ENCODE assay signal across 8 cellular contexts in genomic region chr2:62706721-62707516, GRCh38. TPM values are rescaled to one million over a fixed set of nuclear protein-coding genes. Genes with fewer than 3 reads are reported as not detected.
DNase-seq lines count a peak whose midpoint lies in the region; ATAC-seq and TF ChIP-seq lines count a peak whose summit lies in the region.

No MANE protein-coding gene starts in this region.

- H3K4me3 Mint-ChIP-seq in activated naive CD8-positive, alpha-beta T cell treated with anti-CD3 and anti-CD28 coated beads, Interleukin-2, amount 10 ng/mL, durations not matched to agents 7 days and 5 days: peak overlapping the region; percentile 85

- TF ChIP-seq CTCF in heart left ventricle (IDR thresholded peaks at IDR 0.05) (no peak), liver (IDR thresholded peaks at IDR 0.05; ENCODE audit: low read depth, low read length, missing input control) (no peak), upper lobe of right lung (IDR thresholded peaks at IDR 0.05) (no peak)

- ATAC-seq in heart left ventricle (no peak), Right ventricle myocardium inferior (no peak), upper lobe of right lung (no peak)
- ATAC-seq in activated naive CD8-positive, alpha-beta T cell treated with anti-CD3 and anti-CD28 coated beads, Interleukin-2, amount 10 ng/mL, durations not matched to agents 7 days and 5 days (ENCODE audit: low read depth): no peak

- H3K9ac ChIP-seq in liver (ENCODE audit: low read depth in 1 of 2, low read length in 2 of 2): peak overlapping the region in 1 of 2 donors; percentile 77

- peaks cover 0 to 4% (median 0%) of the 10 kb centered on the region in 9 donors for H3K36me3 ChIP-seq in heart left ventricle
- peaks cover 0 to 5% (median 2%) of the 10 kb centered on the region in 4 donors for H3K36me3 ChIP-seq in liver (ENCODE audit: control insufficient read depth in 4 of 4, insufficient read depth in 3 of 4, low read depth in 1 of 4, low read length in 3 of 4)
- H3K36me3 ChIP-seq in upper lobe of right lung: no peaks in the 10 kb centered on the region

- intact Hi-C loops in heart left ventricle (cut with DNase I): loop anchor here (2.0 to 10.0 kb wide), 10 partner anchors 65 to 252 kb away; partner anchors contain the start of gene TMEM17 (in 4 of the 10)
- intact Hi-C loops in Right ventricle myocardium inferior (cut with DNase I): loop anchor here (5.0 to 10.0 kb wide), 2 partner anchors 68 to 250 kb away; no protein-coding TSS in a partner anchor
- intact Hi-C loops in upper lobe of right lung (cut with DNase I): no loop called here

- TF ChIP-seq POLR2A in heart left ventricle (IDR thresholded peaks at IDR 0.05): no peak

- H3K27me3 Mint-ChIP-seq in activated naive CD8-positive, alpha-beta T cell treated with anti-CD3 and anti-CD28 coated beads, Interleukin-2, amount 10 ng/mL, durations not matched to agents 7 days and 5 days: peaks cover 10% of the 10 kb centered on the region

- peak overlapping the region in 11 of 12 donors; percentile 67 to 97 (median 83) for H3K4me3 ChIP-seq in heart left ventricle
- H3K4me3 ChIP-seq in liver (ENCODE audit: low read depth in 1 of 3, low read length in 3 of 3): peak overlapping the region; percentile 86 to 89 (median 87)
- peak overlapping the region; percentile 72 for H3K4me3 ChIP-seq in upper lobe of right lung

- DNase-seq in heart left ventricle: no peak
- no peak for DNase-seq in Right ventricle myocardium inferior (ENCODE audit: missing footprints)
- no peak for DNase-seq in activated naive CD8-positive, alpha-beta T cell treated with anti-CD3 and anti-CD28 coated beads, Interleukin-2, amount 10 ng/mL, durations not matched to agents 7 days and 5 days
- no peak for DNase-seq in upper lobe of right lung
- no peak for DNase-seq in NCI-H1436 treated with DMSO at 0.1 percent for 48 hours (lab: John Stamatoyannopoulos, UW)
- no peak for DNase-seq in SIG-M5 treated with dmso at 0.1 percent for 504 hours (lab: John Stamatoyannopoulos, UW; ENCODE audit: unreplicated experiment)
- DNase-seq in NCI-H2171 (lab: John Stamatoyannopoulos, UW): no peak

- TF ChIP-seq RAD21 in liver (IDR thresholded peaks at IDR 0.05): no peak

- H3K4me1 ChIP-seq in heart left ventricle (peaks cover 0 to 49% (median 18%) of the 10 kb centered on the region in 12 donors), liver (ENCODE audit: control insufficient read depth in 4 of 4, insufficient read depth in 4 of 4, low read length in 3 of 4) (peaks cover 4 to 64% (median 45%) of the 10 kb centered on the region in 4 donors), upper lobe of right lung (peaks cover 14% of the 10 kb centered on the region)

- WGBS in heart left ventricle, 4 donors: 78 to 84% (median 82%) methylated on average over 7 of the region's 7 CpGs
- 43% methylated on average over 7 of the region's 7 CpGs for WGBS in liver

- H3K9me3 Mint-ChIP-seq in activated naive CD8-positive, alpha-beta T cell treated with anti-CD3 and anti-CD28 coated beads, Interleukin-2, amount 10 ng/mL, durations not matched to agents 7 days and 5 days: peaks cover 6% of the 10 kb centered on the region

- H3K4me1 Mint-ChIP-seq in activated naive CD8-positive, alpha-beta T cell treated with anti-CD3 and anti-CD28 coated beads, Interleukin-2, amount 10 ng/mL, durations not matched to agents 7 days and 5 days: peaks cover 26% of the 10 kb centered on the region

- H3K27ac ChIP-seq in heart left ventricle (peak overlapping the region in 3 of 12 donors; percentile 83 to 94 (median 93)), liver (ENCODE audit: low read depth in 1 of 2, low read length in 2 of 2) (peak overlapping the region; percentile 62 to 93), upper lobe of right lung (no peak overlapping the region)

- H3K9me3 ChIP-seq in heart left ventricle (no peaks in the 10 kb centered on the region), liver (ENCODE audit: control insufficient read depth in 4 of 4, low read length in 3 of 4) (no peaks in the 10 kb centered on the region), upper lobe of right lung (no peaks in the 10 kb centered on the region)

- H3K27ac Mint-ChIP-seq in activated naive CD8-positive, alpha-beta T cell treated with anti-CD3 and anti-CD28 coated beads, Interleukin-2, amount 10 ng/mL, durations not matched to agents 7 days and 5 days: peak overlapping the region; percentile 81

- H3K36me3 Mint-ChIP-seq in activated naive CD8-positive, alpha-beta T cell treated with anti-CD3 and anti-CD28 coated beads, Interleukin-2, amount 10 ng/mL, durations not matched to agents 7 days and 5 days: peaks cover 15% of the 10 kb centered on the region

- H3K27me3 ChIP-seq in heart left ventricle (no peaks in the 10 kb centered on the region), liver (ENCODE audit: control insufficient read depth in 4 of 4, insufficient read depth in 4 of 4, low read length in 3 of 4) (no peaks in the 10 kb centered on the region), upper lobe of right lung (no peaks in the 10 kb centered on the region)

- POLR2A ChIA-PET in activated naive CD8-positive, alpha-beta T cell treated with anti-CD3 and anti-CD28 coated beads, Interleukin-2, amount 10 ng/mL, durations not matched to agents 7 days and 5 days (lab: Charles Lee): no interaction called here

TF ChIP-seq in liver, 16 proteins besides CTCF, POLR2A, EP300 and RAD21:
- no peak for TF ChIP-seq NR2F2 (IDR thresholded peaks at IDR 0.05)
- no peak for TF ChIP-seq MAX (IDR thresholded peaks at IDR 0.05)
- TF ChIP-seq FOXA2 (IDR thresholded peaks at IDR 0.05): no peak
- TF ChIP-seq RXRA (IDR thresholded peaks at IDR 0.05): no peak
- no peak for TF ChIP-seq EGR1 (IDR thresholded peaks at IDR 0.05; ENCODE audit: low read depth in 2 of 2)
- no peak for TF ChIP-seq ZBTB33 (IDR thresholded peaks at IDR 0.05)
- no peak for TF ChIP-seq HNF4A (conservative IDR thresholded peaks at IDR 0.05)
- TF ChIP-seq JUND (IDR thresholded peaks at IDR 0.05): no peak
- TF ChIP-seq FOXA1 (IDR thresholded peaks at IDR 0.05): no peak
- no peak for TF ChIP-seq GABPA (IDR thresholded peaks at IDR 0.05 in 1 of 2, conservative IDR thresholded peaks at IDR 0.05 in 1 of 2)
- no peak for TF ChIP-seq ATF3 (IDR thresholded peaks at IDR 0.05)
- no peak for TF ChIP-seq SP1 (IDR thresholded peaks at IDR 0.05)
- TF ChIP-seq TAF1 (conservative IDR thresholded peaks at IDR 0.05): no peak
TF ChIP-seq in liver: peak in this region for 0.

RNA-seq across cellular contexts. Expression of gene EHBP1, which starts 1.4 kb away (rescaled TPM):
- total RNA-seq in heart left ventricle: 10 to 100 TPM; 17.3 to 34.2 (median 18.5) TPM
- polyA plus RNA-seq in heart left ventricle: 10 to 100 TPM in 1 of 2 donors, 1 to 10 TPM in 1; 5.2 to 13.8 TPM
- 25.7 TPM for total RNA-seq in Right ventricle myocardium inferior
- 10 to 100 TPM; 25.2 to 27.2 TPM for total RNA-seq in activated naive CD8-positive, alpha-beta T cell treated with anti-CD3 and anti-CD28 coated beads, Interleukin-2, amount 10 ng/mL, durations not matched to agents 7 days and 5 days
- 10 to 100 TPM; 20.2 to 85.8 TPM for total RNA-seq in liver
- 10 to 100 TPM; 16.6 to 28.5 TPM for polyA plus RNA-seq in liver
- 46.7 TPM for total RNA-seq in upper lobe of right lung
